17 cellular contexts compared by ENCODE assay signal in genomic region chr11:115652094-115652493, GRCh38.
"Had no signal": no experiment of that assay in that cellular context is flagged by ENCODE, and none has a peak within 500 bp of the region (broad histone marks: within the 10 kb centered on the region; RNA-seq: fewer than 3 reads in every experiment).

No MANE protein-coding gene starts in this region.

- H3K4me1 ChIP-seq: body of pancreas, spleen, upper lobe of left lung had no signal

- ATAC-seq: body of pancreas; naive thymus-derived CD4-positive, alpha-beta T cell had no signal

- H3K9ac ChIP-seq: neural progenitor cell had no signal

- H3K4me1 Mint-ChIP-seq: naive thymus-derived CD4-positive, alpha-beta T cell had no signal

- H3K27ac ChIP-seq: body of pancreas, cardiac muscle cell, neural progenitor cell, spleen, upper lobe of left lung had no signal

- H3K4me3 Mint-ChIP-seq: activated CD4-positive, alpha-beta memory T cell treated with anti-CD3 and anti-CD28 coated beads for 36 hours; activated naive CD4-positive, alpha-beta T cell treated with anti-CD3 and anti-CD28 coated beads for 36 hours; naive thymus-derived CD4-positive, alpha-beta T cell; neural progenitor cell had no signal

- H3K36me3 ChIP-seq: cardiac muscle cell, neural progenitor cell, spleen, upper lobe of left lung had no signal

- H2AFZ ChIP-seq: neural progenitor cell had no signal

- H3K9me3 ChIP-seq: body of pancreas, spleen, upper lobe of left lung had no signal

- H3K36me3 Mint-ChIP-seq: activated CD4-positive, alpha-beta memory T cell treated with anti-CD3 and anti-CD28 coated beads for 36 hours; neural progenitor cell had no signal

- H3K4me2 ChIP-seq: neural progenitor cell had no signal

- H3K27me3 ChIP-seq: body of pancreas, cardiac muscle cell, neural progenitor cell, upper lobe of left lung had no signal

- H3K9me3 Mint-ChIP-seq: activated CD4-positive, alpha-beta memory T cell treated with anti-CD3 and anti-CD28 coated beads for 36 hours; activated naive CD4-positive, alpha-beta T cell treated with anti-CD3 and anti-CD28 coated beads for 36 hours had no signal

- H3K4me3 ChIP-seq: body of pancreas, cardiac muscle cell, neural progenitor cell, spleen, upper lobe of left lung had no signal

- DNase-seq: activated CD4-positive, alpha-beta memory T cell treated with anti-CD3 and anti-CD28 coated beads for 36 hours; activated CD4-positive, alpha-beta T cell treated with anti-CD3 and anti-CD28 coated beads for 48 hours; activated effector memory CD4-positive, alpha-beta T cell treated with Interleukin-2 at 50 U/mL for 16 hours; activated naive CD4-positive, alpha-beta T cell treated with anti-CD3 and anti-CD28 coated beads for 36 hours; activated T-cell treated with anti-CD3 and anti-CD28 coated beads, Interleukin-2, amount 50 U/mL, for 48 hours; amygdala; body of pancreas; erythroblast; foreskin fibroblast; hippocampal formation; naive thymus-derived CD4-positive, alpha-beta T cell; spleen; stimulated activated CD4-positive, alpha-beta T cell treated with anti-CD3 and anti-CD28 coated beads, Interleukin-4, amount 100 ng/mL, for 1 hour; stimulated activated naive CD4-positive, alpha-beta T cell treated with Interleukin-2 at 50 U/mL for 16 hours; upper lobe of left lung had no signal

- H3K27ac Mint-ChIP-seq: activated CD4-positive, alpha-beta memory T cell treated with anti-CD3 and anti-CD28 coated beads for 36 hours; activated naive CD4-positive, alpha-beta T cell treated with anti-CD3 and anti-CD28 coated beads for 36 hours; naive thymus-derived CD4-positive, alpha-beta T cell; neural progenitor cell had no signal
